In genomic region chr12:131896080-131896810, GRCh38 we compare ENCODE assay signal across 1 cellular context.
TF ChIP-seq lines count a peak whose summit lies in the region.

No MANE protein-coding gene starts in this region.

TF ChIP-seq in HepG2, 621 proteins besides CTCF, POLR2A, EP300 and RAD21 (continued from another document and continues in another):
- TF ChIP-seq ZNF503 (CRISPR knock-in tag; IDR thresholded peaks at IDR 0.05) (no peak), ZNF382 (CRISPR knock-in tag; IDR thresholded peaks at IDR 0.05; ENCODE audit: borderline replicate concordance) (no peak), ZBTB7B (CRISPR knock-in tag; IDR thresholded peaks at IDR 0.05) (no peak), ZNF776 (CRISPR knock-in tag; IDR thresholded peaks at IDR 0.05) (no peak), DMTF1 (CRISPR knock-in tag; IDR thresholded peaks at IDR 0.05) (no peak), KIAA2018 (CRISPR knock-in tag; IDR thresholded peaks at IDR 0.05; ENCODE audit: borderline replicate concordance) (no peak), ZBTB20 (CRISPR knock-in tag; IDR thresholded peaks at IDR 0.05; ENCODE audit: borderline replicate concordance, low read depth) (no peak), ZFP41 (CRISPR knock-in tag; IDR thresholded peaks at IDR 0.05; ENCODE audit: borderline replicate concordance) (no peak), HINFP (CRISPR knock-in tag; IDR thresholded peaks at IDR 0.05; ENCODE audit: low read depth) (no peak), RAD51 (IDR thresholded peaks at IDR 0.05; ENCODE audit: borderline replicate concordance) (no peak), ZNF547 (CRISPR knock-in tag; IDR thresholded peaks at IDR 0.05) (no peak; the same call in 1 of the 2 replicates), ZNF263 (CRISPR knock-in tag; IDR thresholded peaks at IDR 0.05) (0 out of 2 replicates have a peak, but pooled peaks have one; percentile 13), ZNF44 (CRISPR knock-in tag; IDR thresholded peaks at IDR 0.05) (no peak), ZBTB25 (CRISPR knock-in tag; IDR thresholded peaks at IDR 0.05) (no peak), BHLHE40 (IDR thresholded peaks at IDR 0.05; ENCODE audit: low read length) (no peak), ZFP62 (CRISPR knock-in tag; IDR thresholded peaks at IDR 0.05) (no peak), CERS6 (CRISPR knock-in tag; IDR thresholded peaks at IDR 0.05) (no peak), ZBTB43 (CRISPR knock-in tag; conservative IDR thresholded peaks at IDR 0.05) (no peak; the same call in 1 of the 2 replicates), ZFP90 (CRISPR knock-in tag; IDR thresholded peaks at IDR 0.05; ENCODE audit: borderline replicate concordance) (no peak; the same call in 1 of the 2 replicates), CC2D1A (CRISPR knock-in tag; IDR thresholded peaks at IDR 0.05) (no peak), NFAT5 (CRISPR knock-in tag; IDR thresholded peaks at IDR 0.05) (no peak), ZSCAN29 (CRISPR knock-in tag; conservative IDR thresholded peaks at IDR 0.05) (peak; percentile 65; the same call in 1 of the 2 replicates), ZNF629 (CRISPR knock-in tag; conservative IDR thresholded peaks at IDR 0.05) (no peak), ZMYM3 (CRISPR knock-in tag; IDR thresholded peaks at IDR 0.05) (no peak), MTF1 (CRISPR knock-in tag; IDR thresholded peaks at IDR 0.05) (no peak), SAP130 (CRISPR knock-in tag; IDR thresholded peaks at IDR 0.05; ENCODE audit: low read depth) (peak; percentile 97), SKIL (CRISPR knock-in tag; IDR thresholded peaks at IDR 0.05; ENCODE audit: borderline replicate concordance) (peak; percentile 68; the same call in 1 of the 2 replicates)
